ENCODE assay signal across 33 cellular contexts in the genomic region with DNA sequence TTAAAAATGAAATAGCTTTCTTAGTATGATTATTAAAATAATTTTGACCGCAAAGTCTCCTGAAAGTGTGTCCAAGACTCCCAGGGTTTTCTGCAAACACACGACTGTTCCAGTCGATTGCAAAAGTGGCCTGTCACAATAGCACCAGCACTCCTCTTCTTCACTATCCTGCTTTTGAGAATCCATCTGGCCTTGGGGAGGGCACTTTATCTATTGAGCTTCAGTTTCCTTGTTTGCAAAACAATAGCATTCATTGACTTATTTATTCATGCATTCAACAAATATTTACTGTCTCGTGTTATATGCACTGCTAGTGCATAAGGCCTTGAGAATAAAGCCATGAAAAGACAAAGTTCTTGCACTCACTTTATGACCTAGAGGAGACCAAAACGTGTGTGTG.
"Had no signal": no experiment of that assay in that cellular context is flagged by ENCODE, and none has a peak within 500 bp of the region (broad histone marks: within the 10 kb centered on the region; RNA-seq: fewer than 3 reads in every experiment).

No MANE protein-coding gene starts in this region.

- H3K4me3 Mint-ChIP-seq: endodermal cell; immature natural killer cell; memory B cell; naive B cell; natural killer cell treated with Interleukin-12 subunit alpha and Interleukin-12 subunit beta and Interleukin-15 and Interleukin-18, amount 100 ng/mL, for 72 hours; neural crest cell; stimulated activated effector memory CD8-positive, alpha-beta T cell treated with anti-CD3 and anti-CD28 coated beads, Interleukin-12 subunit alpha, Interleukin-12 subunit beta, amount 100 ng/mL, for 72 hours; type B pancreatic cell had no signal

- H3K4me1 Mint-ChIP-seq: immature natural killer cell; memory B cell; naive B cell; stimulated activated effector memory CD8-positive, alpha-beta T cell treated with anti-CD3 and anti-CD28 coated beads, Interleukin-12 subunit alpha, Interleukin-12 subunit beta, amount 100 ng/mL, for 72 hours had no signal

- H3K27me3 Mint-ChIP-seq: naive B cell; natural killer cell treated with Interleukin-12 subunit alpha and Interleukin-12 subunit beta and Interleukin-15 and Interleukin-18, amount 100 ng/mL, for 72 hours had no signal

- H3K4me1 ChIP-seq: gastroesophageal sphincter, heart right ventricle, left ventricle myocardium inferior, lower lobe of right lung, pancreas, right atrium auricular region, stomach had no signal

- H3K27ac ChIP-seq: epithelial cell of prostate, gastroesophageal sphincter, heart right ventricle, left ventricle myocardium inferior, lower lobe of right lung, neutrophil, pancreas, right atrium auricular region, stomach, thyroid gland had no signal

- H3K36me3 ChIP-seq: gastroesophageal sphincter, heart right ventricle, left ventricle myocardium inferior, lower lobe of right lung, neutrophil, pancreas, right atrium auricular region, stomach, thyroid gland had no signal

- DNase-seq: effector CD8-positive, alpha-beta T cell; endodermal cell; foreskin fibroblast; glutamatergic neuron; heart right ventricle; immature natural killer cell; islet precursor cell; kidney glomerular epithelial cell; left colon; left ventricle myocardium inferior; lower lobe of right lung; mucosa of descending colon; naive B cell; pancreas; stimulated activated CD4-positive, alpha-beta T cell treated with anti-CD3 and anti-CD28 coated beads, Interleukin-12 subunit alpha, Interleukin-12 subunit beta, amount 100 ng/mL, for 4 hours; stimulated activated CD4-positive, alpha-beta T cell treated with anti-CD3 and anti-CD28 coated beads, Interleukin-1b, Interleukin-23, amount 100 ng/mL, for 48 hours; stimulated activated CD4-positive, alpha-beta T cell treated with anti-CD3 and anti-CD28 coated beads, Interleukin-4, amount 100 ng/mL, for 24 hours; stimulated activated naive CD4-positive, alpha-beta T cell treated with Interleukin-2 at 50 U/mL for 16 hours; stomach had no signal

- ATAC-seq: esophagus mucosa; gastroesophageal sphincter; heart right ventricle; left colon; lower lobe of right lung; mucosa of descending colon; natural killer cell treated with Interleukin-12 subunit alpha and Interleukin-12 subunit beta and Interleukin-15 and Interleukin-18, amount 100 ng/mL, for 72 hours; pancreas; sciatic nerve; stimulated activated effector memory CD8-positive, alpha-beta T cell treated with anti-CD3 and anti-CD28 coated beads, Interleukin-12 subunit alpha, Interleukin-12 subunit beta, amount 100 ng/mL, for 72 hours had no signal

- H3K4me3 ChIP-seq: gastroesophageal sphincter, heart right ventricle, left ventricle myocardium inferior, lower lobe of right lung, mucosa of descending colon, pancreas, right atrium auricular region, smooth muscle cell, stomach, thyroid gland had no signal

- H3K27ac Mint-ChIP-seq: endodermal cell; immature natural killer cell; memory B cell; naive B cell; natural killer cell treated with Interleukin-12 subunit alpha and Interleukin-12 subunit beta and Interleukin-15 and Interleukin-18, amount 100 ng/mL, for 72 hours; progenitor cell of endocrine pancreas; stimulated activated effector memory CD8-positive, alpha-beta T cell treated with anti-CD3 and anti-CD28 coated beads, Interleukin-12 subunit alpha, Interleukin-12 subunit beta, amount 100 ng/mL, for 72 hours; type B pancreatic cell had no signal

- H3K4me2 ChIP-seq: smooth muscle cell had no signal

- H3K27me3 ChIP-seq: neutrophil, right atrium auricular region, thyroid gland had no signal

- H3K9me3 ChIP-seq: lower lobe of right lung, mucosa of descending colon, neutrophil, pancreas, thyroid gland had no signal

- H3K36me3 Mint-ChIP-seq: immature natural killer cell; stimulated activated effector memory CD8-positive, alpha-beta T cell treated with anti-CD3 and anti-CD28 coated beads, Interleukin-12 subunit alpha, Interleukin-12 subunit beta, amount 100 ng/mL, for 72 hours; type B pancreatic cell had no signal
